9 cellular contexts compared by ENCODE assay signal in the genomic region with DNA sequence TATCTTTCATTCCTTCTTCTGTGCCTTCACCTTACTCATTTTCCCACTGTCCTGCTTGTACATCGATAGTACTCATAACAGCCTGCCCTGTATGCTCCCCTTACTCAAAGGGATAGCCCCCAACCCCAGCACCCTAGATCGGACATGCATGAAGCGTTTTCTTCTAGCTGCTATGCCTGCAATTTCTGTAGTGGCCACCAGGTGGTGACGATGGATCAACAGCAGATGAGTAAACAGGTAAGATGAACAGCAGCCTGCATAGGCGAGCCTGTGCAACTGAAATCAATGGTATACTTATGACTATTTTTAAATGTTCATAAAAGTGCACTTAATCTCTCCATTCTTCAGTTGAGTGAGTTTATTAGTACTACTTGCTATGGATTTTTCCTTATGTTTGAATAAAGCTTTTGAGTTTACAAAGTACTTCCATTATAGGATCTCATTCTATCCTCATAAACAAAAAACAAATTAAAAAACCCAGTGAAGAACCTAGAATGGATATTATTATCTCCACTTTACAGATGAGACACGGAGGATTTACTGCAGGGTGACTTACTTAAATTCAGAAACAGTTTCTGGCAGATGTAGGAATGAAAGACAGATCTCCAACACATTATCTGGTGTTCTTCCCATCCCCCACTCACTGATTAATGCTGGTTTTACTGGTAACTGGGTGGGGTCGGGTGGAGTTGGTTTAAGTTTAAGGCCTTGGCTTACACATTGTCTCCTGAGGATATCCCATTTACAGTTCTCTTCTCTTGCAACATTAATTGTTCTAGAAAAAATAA.
DNase-seq lines count a peak whose midpoint lies in the region; ATAC-seq and TF ChIP-seq lines count a peak whose summit lies in the region.
"Had no signal": no experiment of that assay in that cellular context is flagged by ENCODE, and none has a peak within 500 bp of the region (broad histone marks: within the 10 kb centered on the region; RNA-seq: fewer than 3 reads in every experiment).

No MANE protein-coding gene starts in this region.

- ATAC-seq in activated T-cell treated with anti-CD3 and anti-CD28 coated beads, Interleukin-2, amount 50 U/mL, for 72 hours (replicated peaks in 1 of 2): no peak
- ATAC-seq in GM19023 (IDR thresholded peaks at IDR 0.05; ENCODE audit: unreplicated experiment) (no peak), HG03442 (IDR thresholded peaks at IDR 0.05; ENCODE audit: unreplicated experiment) (no peak)

- peaks cover 0 to 5% of the 10 kb centered on the region in 2 donors for H3K36me3 Mint-ChIP-seq in activated T-cell treated with anti-CD3 and anti-CD28 coated beads, Interleukin-2, amount 50 U/mL, for 72 hours (ENCODE audit: insufficient read depth in 2 of 2)

- no peak overlapping the region for H3K27ac Mint-ChIP-seq in activated T-cell treated with anti-CD3 and anti-CD28 coated beads, Interleukin-2, amount 50 U/mL, for 72 hours
- H3K27ac Mint-ChIP-seq: activated naive CD4-positive, alpha-beta T cell treated with anti-CD3 and anti-CD28 coated beads, Interleukin-2, amount 50 U/mL, for 24 hours had no signal

- DNase-seq in NCI-H748 (lab: John Stamatoyannopoulos, UW; ENCODE audit: unreplicated experiment): peak; percentile 31
- no peak for DNase-seq in NCI-H748 treated with DMSO at 0.1 percent for 48 hours (lab: John Stamatoyannopoulos, UW)
- peak; percentile 63 for DNase-seq in LNCaP clone FGC (ENCODE audit: low read depth)
- peak; percentile 26 to 33 for DNase-seq in activated T-cell treated with anti-CD3 and anti-CD28 coated beads, Interleukin-2, amount 50 U/mL, for 72 hours
- peak; percentile 65 for DNase-seq in iPS-NIHi11 (ENCODE audit: low spot score)
- peak; percentile 4 to 13 for DNase-seq in stimulated activated CD8-positive, alpha-beta memory T cell treated with anti-CD3 and anti-CD28 coated beads, Interleukin-2, amount 100 ng/mL, for 48 hours (ENCODE audit: low read depth in 2 of 2)

- H3K27me3 Mint-ChIP-seq in activated T-cell treated with anti-CD3 and anti-CD28 coated beads, Interleukin-2, amount 50 U/mL, for 72 hours (ENCODE audit: low read depth): peaks cover 9% of the 10 kb centered on the region

- H3K4me3 ChIP-seq in LNCaP clone FGC (ENCODE audit: low read depth, low read length): no peak overlapping the region

- peaks cover 4 to 9% of the 10 kb centered on the region in 2 donors for H3K9me3 Mint-ChIP-seq in activated T-cell treated with anti-CD3 and anti-CD28 coated beads, Interleukin-2, amount 50 U/mL, for 72 hours

- no peak overlapping the region for H3K4me3 Mint-ChIP-seq in activated T-cell treated with anti-CD3 and anti-CD28 coated beads, Interleukin-2, amount 50 U/mL, for 72 hours
- H3K4me3 Mint-ChIP-seq: activated naive CD4-positive, alpha-beta T cell treated with anti-CD3 and anti-CD28 coated beads, Interleukin-2, amount 50 U/mL, for 24 hours had no signal

- H3K4me1 Mint-ChIP-seq in activated T-cell treated with anti-CD3 and anti-CD28 coated beads, Interleukin-2, amount 50 U/mL, for 72 hours (ENCODE audit: low read depth): no peaks in the 10 kb centered on the region
- H3K4me1 Mint-ChIP-seq: activated naive CD4-positive, alpha-beta T cell treated with anti-CD3 and anti-CD28 coated beads, Interleukin-2, amount 50 U/mL, for 24 hours had no signal

- peak; percentile 96 for TF ChIP-seq CTCF in LNCaP clone FGC (IDR thresholded peaks at IDR 0.05; ENCODE audit: control insufficient read depth, extremely low read depth, insufficient read depth)
